In the genomic region with DNA sequence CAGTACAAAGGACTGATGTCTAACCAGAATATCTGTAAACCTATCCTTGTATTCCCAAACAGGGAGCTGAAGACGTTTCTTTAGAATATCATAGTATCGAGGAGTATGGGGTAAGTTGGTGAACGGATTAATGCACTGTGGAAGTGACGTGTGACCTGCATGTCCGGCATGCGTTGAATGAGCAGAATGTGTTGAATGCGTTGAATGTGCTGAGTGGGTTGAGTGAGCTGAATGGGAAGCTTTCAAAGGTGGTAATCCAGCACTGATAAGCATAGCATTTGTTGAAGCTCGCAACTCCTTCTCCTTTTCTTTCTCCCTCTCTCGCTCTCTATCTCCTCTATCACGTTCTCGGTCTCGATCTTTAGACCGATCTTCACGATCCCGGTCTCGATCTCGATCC, we compare ENCODE assay signal across 22 cellular contexts. TPM values are rescaled to one million over a fixed set of nuclear protein-coding genes. Genes with fewer than 3 reads are reported as not detected.
DNase-seq lines count a peak whose midpoint lies in the region; ATAC-seq and TF ChIP-seq lines count a peak whose summit lies in the region.
"Had no signal": no experiment of that assay in that cellular context is flagged by ENCODE, and none has a peak within 500 bp of the region (broad histone marks: within the 10 kb centered on the region; RNA-seq: fewer than 3 reads in every experiment).

No MANE protein-coding gene starts in this region.

- no peaks in the 10 kb centered on the region for H3K27me3 Mint-ChIP-seq in activated naive CD8-positive, alpha-beta T cell
- no peaks in the 10 kb centered on the region for H3K27me3 Mint-ChIP-seq in activated naive CD8-positive, alpha-beta T cell treated with anti-CD3 and anti-CD28 coated beads for 36 hours
- H3K27me3 Mint-ChIP-seq in glutamatergic neuron (ENCODE audit: unreplicated experiment) = no peaks in the 10 kb centered on the region
- H3K27me3 Mint-ChIP-seq in stimulated activated naive B cell treated with anti-CD40 and anti-IgM and Interleukin-4, amounts not matched to agents 10 μg/mL and 1 μg/mL and 100 μg/mL, for 72 hours = no peaks in the 10 kb centered on the region
- H3K27me3 Mint-ChIP-seq: B cell, IgD-negative memory B cell had no signal

- H3K4me1 Mint-ChIP-seq in activated naive CD8-positive, alpha-beta T cell (ENCODE audit: low read depth) = peaks cover 84% of the 10 kb centered on the region
- H3K4me1 Mint-ChIP-seq in activated naive CD8-positive, alpha-beta T cell treated with anti-CD3 and anti-CD28 coated beads for 36 hours = peaks cover 66% of the 10 kb centered on the region
- H3K4me1 Mint-ChIP-seq in glutamatergic neuron (ENCODE audit: low read depth, unreplicated experiment) = peaks cover 16% of the 10 kb centered on the region
- H3K4me1 Mint-ChIP-seq in stimulated activated naive B cell treated with anti-CD40 and anti-IgM and Interleukin-4, amounts not matched to agents 10 μg/mL and 1 μg/mL and 100 μg/mL, for 72 hours = peaks cover 21 to 52% of the 10 kb centered on the region in 2 donors

- H3K9me3 Mint-ChIP-seq in activated naive CD8-positive, alpha-beta T cell (ENCODE audit: low read depth) = no peaks in the 10 kb centered on the region
- H3K9me3 Mint-ChIP-seq in activated naive CD8-positive, alpha-beta T cell treated with anti-CD3 and anti-CD28 coated beads for 36 hours = peaks cover 1% of the 10 kb centered on the region
- H3K9me3 Mint-ChIP-seq in glutamatergic neuron (ENCODE audit: unreplicated experiment) = no peaks in the 10 kb centered on the region
- H3K9me3 Mint-ChIP-seq in stimulated activated naive B cell treated with anti-CD40 and anti-IgM and Interleukin-4, amounts not matched to agents 10 μg/mL and 1 μg/mL and 100 μg/mL, for 72 hours = peaks cover 0 to 2% of the 10 kb centered on the region in 2 donors
- H3K9me3 Mint-ChIP-seq: IgD-negative memory B cell had no signal

- H3K36me3 Mint-ChIP-seq in activated naive CD8-positive, alpha-beta T cell = peaks cover 22% of the 10 kb centered on the region
- peaks cover 76% of the 10 kb centered on the region for H3K36me3 Mint-ChIP-seq in activated naive CD8-positive, alpha-beta T cell treated with anti-CD3 and anti-CD28 coated beads for 36 hours
- H3K36me3 Mint-ChIP-seq in glutamatergic neuron (ENCODE audit: unreplicated experiment) = peaks cover 7% of the 10 kb centered on the region
- H3K36me3 Mint-ChIP-seq in stimulated activated naive B cell treated with anti-CD40 and anti-IgM and Interleukin-4, amounts not matched to agents 10 μg/mL and 1 μg/mL and 100 μg/mL, for 72 hours = peaks cover 46 to 51% of the 10 kb centered on the region in 2 donors

- peaks cover 53% of the 10 kb centered on the region for H3K36me3 ChIP-seq in Loucy (ENCODE audit: insufficient read depth, low read length)

- no peak overlapping the region for H2AFZ ChIP-seq in Loucy (ENCODE audit: low read length)

- no peak overlapping the region for H3K9ac ChIP-seq in Loucy (ENCODE audit: low read depth, low read length, poor library complexity, severe bottlenecking)

- no peaks in the 10 kb centered on the region for H3K27me3 ChIP-seq in Loucy (ENCODE audit: insufficient read depth, low read length, poor library complexity, severe bottlenecking)
- H3K27me3 ChIP-seq: Peyer's patch, SJSA1 had no signal

- peak overlapping the region; percentile 18 for H3K4me3 Mint-ChIP-seq in activated naive CD8-positive, alpha-beta T cell
- no peak overlapping the region for H3K4me3 Mint-ChIP-seq in activated naive CD8-positive, alpha-beta T cell treated with anti-CD3 and anti-CD28 coated beads for 36 hours
- H3K4me3 Mint-ChIP-seq in glutamatergic neuron (ENCODE audit: unreplicated experiment) = no peak overlapping the region
- no peak overlapping the region for H3K4me3 Mint-ChIP-seq in stimulated activated naive B cell treated with anti-CD40 and anti-IgM and Interleukin-4, amounts not matched to agents 10 μg/mL and 1 μg/mL and 100 μg/mL, for 72 hours
- H3K4me3 Mint-ChIP-seq: B cell had no signal

- DNase-seq in activated naive CD8-positive, alpha-beta T cell treated with anti-CD3 and anti-CD28 coated beads for 36 hours = no peak
- no peak for DNase-seq in glutamatergic neuron
- DNase-seq in stimulated activated naive B cell treated with anti-CD40 and anti-IgM and Interleukin-4, amounts not matched to agents 10 μg/mL and 1 μg/mL and 100 μg/mL, for 72 hours = no peak
- DNase-seq in HuH-7 (ENCODE audit: low spot score) = no peak
- DNase-seq in kidney glomerular epithelial cell (lab: John Stamatoyannopoulos, UW) = no peak
- DNase-seq in ureter (ENCODE audit: low spot score) = no peak
- DNase-seq: DMS153; GF-D8; Kasumi-1; MM.1S; NCI-H1092 treated with DMSO at 0.1 percent for 48 hours; NCI-H146; NCI-H2081; NCI-H446 treated with DMSO at 0.1 percent for 48 hours; NK-92 treated with Interleukin-12 subunit alpha and Interleukin-12 subunit beta, amount 100 ng/mL, for 24 hours; Peyer's patch had no signal

- H3K79me2 ChIP-seq in Loucy (ENCODE audit: insufficient read depth, low read length) = peaks cover 99% of the 10 kb centered on the region

- no peak overlapping the region for H3K27ac Mint-ChIP-seq in activated naive CD8-positive, alpha-beta T cell
- H3K27ac Mint-ChIP-seq in activated naive CD8-positive, alpha-beta T cell treated with anti-CD3 and anti-CD28 coated beads for 36 hours = no peak overlapping the region
- peak overlapping the region; percentile 36 for H3K27ac Mint-ChIP-seq in glutamatergic neuron (ENCODE audit: unreplicated experiment)
- H3K27ac Mint-ChIP-seq in stimulated activated naive B cell treated with anti-CD40 and anti-IgM and Interleukin-4, amounts not matched to agents 10 μg/mL and 1 μg/mL and 100 μg/mL, for 72 hours = peak overlapping the region; percentile 43
- H3K27ac Mint-ChIP-seq: B cell had no signal

- no peak for TF ChIP-seq CTCF in Loucy (conservative IDR thresholded peaks at IDR 0.05; ENCODE audit: low read length)
- no peak for TF ChIP-seq CTCF in glutamatergic neuron (IDR thresholded peaks at IDR 0.05; ENCODE audit: partially characterized antibody, unreplicated experiment)

- no peaks in the 10 kb centered on the region for H3K9me3 ChIP-seq in Loucy (ENCODE audit: insufficient read depth, low read depth, low read length)
- H3K9me3 ChIP-seq: HAP-1, Peyer's patch, SJSA1 had no signal

- H3K4me2 ChIP-seq in Loucy (ENCODE audit: low read depth, low read length, poor library complexity, severe bottlenecking) = peak overlapping the region; percentile 95

- H3K4me3 ChIP-seq in Loucy (ENCODE audit: low read length, poor library complexity, severe bottlenecking) = peak overlapping the region; percentile 65
- H3K4me3 ChIP-seq: HAP-1, Peyer's patch, SJSA1 had no signal

- no peaks in the 10 kb centered on the region for H3K9me2 ChIP-seq in Loucy (replicated peaks; ENCODE audit: low read depth, low read length)

- no peaks in the 10 kb centered on the region for H3F3A ChIP-seq in Loucy (ENCODE audit: low read depth)

- peaks cover 98% of the 10 kb centered on the region for H4K20me1 ChIP-seq in Loucy (ENCODE audit: insufficient read depth, low read length, poor library complexity, severe bottlenecking)

- peaks cover 44% of the 10 kb centered on the region for H3K4me1 ChIP-seq in Loucy (ENCODE audit: insufficient read depth, low read length, poor library complexity, severe bottlenecking)
- H3K4me1 ChIP-seq: SJSA1 had no signal

- ATAC-seq in stimulated activated naive B cell treated with anti-CD40 and anti-IgM and Interleukin-4, amounts not matched to agents 10 μg/mL and 1 μg/mL and 100 μg/mL, for 72 hours (replicated peaks) = no peak

RNA-seq across cellular contexts. Expression of a gene that starts 8.1 kb away (rescaled TPM):
- total RNA-seq in activated naive CD8-positive, alpha-beta T cell treated with anti-CD3 and anti-CD28 coated beads for 36 hours = 100 to 1,000 TPM; 231 to 236 TPM
- total RNA-seq in glutamatergic neuron (ENCODE audit: unreplicated experiment) (178 TPM), ureter (181 TPM)

Comparison
In these comparisons a context has a peak if more than half of its experiments do, and no peak if none do; other contexts are left out.
1. H3K27ac Mint-ChIP-seq: peak in glutamatergic neuron (single experiment) and stimulated activated naive B cell treated with anti-CD40 and anti-IgM and Interleukin-4, amounts not matched to agents 10 μg/mL and 1 μg/mL and 100 μg/mL, for 72 hours (single experiment); none in activated naive CD8-positive, alpha-beta T cell (single experiment) and activated naive CD8-positive, alpha-beta T cell treated with anti-CD3 and anti-CD28 coated beads for 36 hours (single experiment).